ENCODE assay signal across 28 cellular contexts in genomic region chr1:191256917-191257316, GRCh38.
"Had no signal": no experiment of that assay in that cellular context is flagged by ENCODE, and none has a peak within 500 bp of the region (broad histone marks: within the 10 kb centered on the region; RNA-seq: fewer than 3 reads in every experiment).

No MANE protein-coding gene starts in this region.

- H3K4me3 Mint-ChIP-seq: dendritic cell treated with granulocyte-macrophage colony-stimulating factor and Interleukin-4, amounts not matched to agents 40 ng/mL and 50 ng/mL, for 4 days; effector memory CD8-positive, alpha-beta T cell; endodermal cell; memory B cell; naive thymus-derived CD8-positive, alpha-beta T cell had no signal

- H3K27ac ChIP-seq: colonic mucosa, epithelial cell of prostate, esophagus squamous epithelium, gastrocnemius medialis, heart right ventricle, left lung, lower lobe of right lung had no signal

- H3K27ac Mint-ChIP-seq: dendritic cell treated with granulocyte-macrophage colony-stimulating factor and Interleukin-4, amounts not matched to agents 40 ng/mL and 50 ng/mL, for 4 days; effector memory CD8-positive, alpha-beta T cell; endodermal cell; memory B cell; naive thymus-derived CD8-positive, alpha-beta T cell had no signal

- H3K4me1 ChIP-seq: colonic mucosa, esophagus squamous epithelium, gastrocnemius medialis, heart right ventricle, left lung, lower lobe of right lung had no signal

- ATAC-seq: effector memory CD8-positive, alpha-beta T cell; esophagus mucosa; gastrocnemius medialis; heart right ventricle; left cardiac atrium; left lung; left ventricle myocardium superior; lower lobe of right lung; naive thymus-derived CD8-positive, alpha-beta T cell had no signal

- H3K36me3 ChIP-seq: colonic mucosa, esophagus squamous epithelium, gastrocnemius medialis, heart right ventricle, left lung, lower lobe of right lung had no signal

- H3K4me3 ChIP-seq: colonic mucosa, esophagus squamous epithelium, gastrocnemius medialis, heart right ventricle, left lung, lower lobe of right lung had no signal

- FAIRE-seq: endometrium, islet of Langerhans, keratinocyte had no signal

- H3K27me3 ChIP-seq: colonic mucosa, esophagus squamous epithelium, gastrocnemius medialis, heart right ventricle, left lung had no signal

- DNase-seq: colonic mucosa; cortex of kidney; effector CD8-positive, alpha-beta T cell; effector memory CD8-positive, alpha-beta T cell; endodermal cell; erythroblast; esophagus squamous epithelium; foreskin fibroblast; foreskin melanocyte; gastrocnemius medialis; glutamatergic neuron; head of caudate nucleus; heart right ventricle; hippocampal formation; left cardiac atrium; left lung; left ventricle myocardium superior; lower lobe of right lung; mesendoderm; midbrain; naive thymus-derived CD8-positive, alpha-beta T cell had no signal

- H3K27me3 Mint-ChIP-seq: dendritic cell treated with granulocyte-macrophage colony-stimulating factor and Interleukin-4, amounts not matched to agents 40 ng/mL and 50 ng/mL, for 4 days; effector memory CD8-positive, alpha-beta T cell; memory B cell; naive thymus-derived CD8-positive, alpha-beta T cell had no signal

- H3K36me3 Mint-ChIP-seq: memory B cell; naive thymus-derived CD8-positive, alpha-beta T cell had no signal

- H3K4me1 Mint-ChIP-seq: endodermal cell; memory B cell; naive thymus-derived CD8-positive, alpha-beta T cell had no signal

- H3K9me3 ChIP-seq: colonic mucosa, esophagus squamous epithelium, gastrocnemius medialis, lower lobe of right lung had no signal
